Comparison of ENCODE assay signal across 15 cellular contexts in genomic region chr1:233319272-233319671, GRCh38.
DNase-seq lines count a peak whose midpoint lies in the region; TF ChIP-seq lines count a peak whose summit lies in the region.
"Had no signal": no experiment of that assay in that cellular context is flagged by ENCODE, and none has a peak within 500 bp of the region (broad histone marks: within the 10 kb centered on the region; RNA-seq: fewer than 3 reads in every experiment).

No MANE protein-coding gene starts in this region.

- no peak for TF ChIP-seq CTCF in GM13976 (IDR thresholded peaks at IDR 0.05; ENCODE audit: borderline replicate concordance, control extremely low read depth, extremely low read depth, insufficient read depth, missing control alignments)

- in situ Hi-C loops in GM13976 (cut with MboI; ENCODE audit: low sequenced_read_pairs, unreplicated experiment) = no loop called here

- DNase-seq in NCI-H1417 (lab: John Stamatoyannopoulos, UW) (peak in 2 of 3 experiments; percentile 4 to 41), NCI-H1417 treated with DMSO at 0.1 percent for 48 hours (lab: John Stamatoyannopoulos, UW) (no peak), NCI-H748 (lab: John Stamatoyannopoulos, UW; ENCODE audit: unreplicated experiment) (peak; percentile 3), NCI-H748 treated with DMSO at 0.1 percent for 48 hours (lab: John Stamatoyannopoulos, UW) (no peak), NCI-H69 (lab: John Stamatoyannopoulos, UW) (peak; percentile 9), RPMI8226 (peak; percentile 30), LoVo (ENCODE audit: low spot score) (no peak), GM13976 (ENCODE audit: low spot score) (no peak)
- DNase-seq: CD8-positive, alpha-beta T cell; COR-L47; DMS153; DND-41; GDM1; HCEC 1CT; HFFc6 had no signal

Comparison
In these comparisons a context has a peak if more than half of its experiments do, and no peak if none do; other contexts are left out.
1. DNase-seq: peak in NCI-H1417 (2 of 3), NCI-H748 (single experiment), NCI-H69 (single experiment) and RPMI8226 (single experiment); none in NCI-H1417 treated with DMSO at 0.1 percent for 48 hours (single experiment), NCI-H748 treated with DMSO at 0.1 percent for 48 hours (single experiment), LoVo (single experiment) and GM13976 (single experiment).